In the genomic region with DNA sequence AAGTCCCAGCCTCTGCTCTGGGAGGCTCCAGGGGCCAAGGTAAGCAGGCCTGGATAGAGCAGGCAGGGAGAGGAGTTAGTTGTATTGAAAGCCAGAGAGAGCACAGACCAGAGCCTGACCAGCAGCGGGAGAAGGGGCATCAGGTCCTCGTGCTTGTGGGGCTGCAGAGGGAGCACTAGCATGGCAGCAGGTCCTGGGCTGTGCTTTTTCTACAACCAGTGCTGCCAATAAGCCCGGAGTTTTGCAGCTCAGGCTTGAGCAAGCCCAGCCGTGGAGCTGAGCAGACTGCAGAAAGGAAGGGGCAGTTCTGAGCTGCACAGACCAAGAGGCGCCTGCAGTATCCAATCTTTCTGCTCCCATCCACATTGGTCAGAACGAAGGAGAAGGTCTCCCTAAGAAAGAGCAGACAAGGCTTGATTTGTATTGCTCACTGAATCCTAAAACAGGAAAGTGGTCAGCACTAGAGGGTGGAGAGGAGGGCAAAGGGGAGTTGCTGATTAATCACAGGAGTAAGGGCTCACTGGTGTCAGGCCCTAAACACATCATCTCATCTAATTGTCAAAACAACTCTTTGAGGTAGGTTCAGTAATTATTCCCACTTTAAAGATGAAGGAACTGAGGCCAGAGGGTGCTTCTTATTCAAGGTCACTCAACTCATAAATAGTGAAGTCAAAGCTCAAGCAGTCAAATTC, we compare ENCODE assay signal across 8 cellular contexts. TPM values are rescaled to one million over a fixed set of nuclear protein-coding genes. Genes with fewer than 3 reads are reported as not detected.
DNase-seq lines count a peak whose midpoint lies in the region; ATAC-seq and TF ChIP-seq lines count a peak whose summit lies in the region.

No MANE protein-coding gene starts in this region.

- H3K27ac ChIP-seq in BLaER1 (0 out of 2 replicates have a peak overlapping the region, but pooled peaks have one; percentile 19), endodermal cell (ENCODE audit: low read depth, low read length) (no peak overlapping the region)

- WGBS in endodermal cell (ENCODE audit: insufficient coverage in 1 of 2, insufficient read length in 1 of 2), 2 experiments: 51 to 57% methylated on average over 4 to 6 of the region's 6 CpGs

- peaks cover 58% of the 10 kb centered on the region for H3K36me3 ChIP-seq in BLaER1
- H3K36me3 ChIP-seq in endodermal cell (ENCODE audit: control insufficient read depth, insufficient read depth, low read length): no peaks in the 10 kb centered on the region

- H4K20me1 ChIP-seq in BLaER1: no peaks in the 10 kb centered on the region

- H3K4me1 ChIP-seq in BLaER1: peaks cover 54% of the 10 kb centered on the region
- H3K4me1 ChIP-seq in endodermal cell (ENCODE audit: control insufficient read depth, insufficient read depth, low read length): peaks cover 9% of the 10 kb centered on the region

- H3K4me1 Mint-ChIP-seq in endodermal cell: peaks cover 12% of the 10 kb centered on the region

- H3K27ac Mint-ChIP-seq in endodermal cell: no peak overlapping the region

- ATAC-seq in HG03095 (IDR thresholded peaks at IDR 0.05; ENCODE audit: unreplicated experiment) (peak; percentile 37), GM18520 (IDR thresholded peaks at IDR 0.05; ENCODE audit: unreplicated experiment) (no peak), GM21526 (IDR thresholded peaks at IDR 0.05; ENCODE audit: low FRiP score, unreplicated experiment) (no peak)

- H3K4me2 ChIP-seq in BLaER1: peak overlapping the region; percentile 19; the same call in 1 of the 2 replicates

- H3K9me3 ChIP-seq in BLaER1: no peaks in the 10 kb centered on the region
- H3K9me3 ChIP-seq in endodermal cell (ENCODE audit: control insufficient read depth, low read length): no peaks in the 10 kb centered on the region

- DNase-seq in activated CD4-positive, CD25-positive, alpha-beta regulatory T cell treated with anti-CD3 and anti-CD28 coated beads, Interleukin-2, amount 50 U/mL, for 16 hours (ENCODE audit: low read depth, low spot score): peak; percentile 43
- DNase-seq in endodermal cell (peak; percentile 91), cerebellar nuclear complex (lab: John Stamatoyannopoulos, UW) (no peak)
- peak; percentile 66 to 71 for DNase-seq in stimulated activated CD4-positive, alpha-beta T cell treated with anti-CD3 and anti-CD28 coated beads, Interleukin-2, amount 100 ng/mL, for 24 hours

- H3K4me3 Mint-ChIP-seq in endodermal cell: no peak overlapping the region

- TF ChIP-seq CTCF in endodermal cell (conservative IDR thresholded peaks at IDR 0.05): peak; percentile 85

- no peaks in the 10 kb centered on the region for H3K27me3 Mint-ChIP-seq in endodermal cell (ENCODE audit: insufficient read depth)

- no peaks in the 10 kb centered on the region for H3K9me3 Mint-ChIP-seq in endodermal cell

- H3K4me3 ChIP-seq in BLaER1: no peak overlapping the region
- H3K4me3 ChIP-seq in endodermal cell (ENCODE audit: low read length): no peak overlapping the region

- no peaks in the 10 kb centered on the region for H3K27me3 ChIP-seq in BLaER1
- no peaks in the 10 kb centered on the region for H3K27me3 ChIP-seq in endodermal cell (ENCODE audit: control insufficient read depth, insufficient read depth, low read length, poor library complexity, severe bottlenecking)

- H3K36me3 Mint-ChIP-seq in endodermal cell (ENCODE audit: low read depth): no peaks in the 10 kb centered on the region

- H3K9ac ChIP-seq in BLaER1: no peak overlapping the region
- H3K9ac ChIP-seq in endodermal cell (ENCODE audit: extremely low read depth, low read length, poor library complexity, severe bottlenecking): no peak overlapping the region

RNA-seq across cellular contexts. Expression of a gene that starts 2.7 kb away (rescaled TPM):
- total RNA-seq in endodermal cell: 1 to 10 TPM in 1 of 2 donors, under 1 TPM in 1; 0.89 to 2.6 TPM
- not detected for polyA plus RNA-seq in endodermal cell (2013, experiment 1 of 2)
- not detected for polyA plus RNA-seq in endodermal cell (2013, experiment 2 of 2)

RNA-seq across cellular contexts. Expression of a gene that starts 29.8 kb away (rescaled TPM):
- not detected for total RNA-seq in endodermal cell
- polyA plus RNA-seq in endodermal cell (2013, experiment 1 of 2): not detected
- not detected for polyA plus RNA-seq in endodermal cell (2013, experiment 2 of 2)

RNA-seq across cellular contexts. Expression of a gene that starts 57.7 kb away (rescaled TPM):
- 10 to 100 TPM; 28.0 to 33.3 TPM for total RNA-seq in endodermal cell
- 31.0 TPM for polyA plus RNA-seq in endodermal cell (2013, experiment 1 of 2)
- polyA plus RNA-seq in endodermal cell (2013, experiment 2 of 2): 24.8 TPM

RNA-seq across cellular contexts. Expression of a gene that starts 57.9 kb away (rescaled TPM):
- 10 to 100 TPM; 49.7 to 64.9 TPM for total RNA-seq in endodermal cell
- polyA plus RNA-seq in endodermal cell (2013, experiment 1 of 2): 57.3 TPM
- polyA plus RNA-seq in endodermal cell (2013, experiment 2 of 2): 48.4 TPM

Comparison
In these comparisons a context has a peak if more than half of its experiments do, and no peak if none do; other contexts are left out.
1. DNase-seq: peak in activated CD4-positive, CD25-positive, alpha-beta regulatory T cell treated with anti-CD3 and anti-CD28 coated beads, Interleukin-2, amount 50 U/mL, for 16 hours (single experiment), endodermal cell (single experiment) and stimulated activated CD4-positive, alpha-beta T cell treated with anti-CD3 and anti-CD28 coated beads, Interleukin-2, amount 100 ng/mL, for 24 hours (2 of 2); none in cerebellar nuclear complex (0 of 2).